In genomic region chr13:64992314-64992713, GRCh38 we compare ENCODE assay signal across 29 cellular contexts.
"Had no signal": no experiment of that assay in that cellular context is flagged by ENCODE, and none has a peak within 500 bp of the region (broad histone marks: within the 10 kb centered on the region; RNA-seq: fewer than 3 reads in every experiment).

No MANE protein-coding gene starts in this region.

- H3K36me3 ChIP-seq: esophagus squamous epithelium, heart right ventricle, left ventricle myocardium inferior, lower lobe of right lung, prostate gland, right atrium auricular region, sigmoid colon, suprapubic skin, transverse colon, upper lobe of right lung, uterus had no signal

- ATAC-seq: heart right ventricle; left colon; lower lobe of right lung; naive thymus-derived CD8-positive, alpha-beta T cell; stimulated activated naive CD8-positive, alpha-beta T cell treated with anti-CD3 and anti-CD28 coated beads, Interleukin-15, amount 100 ng/mL, for 72 hours; upper lobe of right lung had no signal

- H3K9me3 ChIP-seq: esophagus squamous epithelium, left ventricle myocardium inferior, lower lobe of right lung, prostate gland, right atrium auricular region, sigmoid colon, transverse colon, upper lobe of right lung, uterus had no signal

- H3K4me1 ChIP-seq: esophagus squamous epithelium, heart right ventricle, left ventricle myocardium inferior, lower lobe of right lung, prostate gland, right atrium auricular region, sigmoid colon, suprapubic skin, transverse colon, upper lobe of right lung, uterus had no signal

- H3K27ac ChIP-seq: coronary artery, esophagus squamous epithelium, heart right ventricle, left ventricle myocardium inferior, lower lobe of right lung, prostate gland, right atrium auricular region, sigmoid colon, skin epidermis, suprapubic skin, transverse colon, upper lobe of right lung, uterus had no signal

- DNase-seq: dermis blood vessel endothelial cell; effector memory CD4-positive, alpha-beta T cell; erythroblast; esophagus squamous epithelium; foreskin melanocyte; glutamatergic neuron; heart right ventricle; hippocampal formation; islet precursor cell; kidney glomerular epithelial cell; left colon; left ventricle myocardium inferior; lower lobe of right lung; naive thymus-derived CD8-positive, alpha-beta T cell; nephron progenitor cell; nucleus accumbens; sigmoid colon; stimulated activated CD4-positive, alpha-beta T cell treated with anti-CD3 and anti-CD28 coated beads, Interleukin-15, amount 100 ng/mL, for 24 hours; stimulated activated CD4-positive, alpha-beta T cell treated with anti-CD3 and anti-CD28 coated beads, Interleukin-2, amount 100 ng/mL, for 48 hours; stimulated activated naive CD4-positive, alpha-beta T cell; stimulated activated naive CD8-positive, alpha-beta T cell treated with anti-CD3 and anti-CD28 coated beads, Interleukin-15, amount 100 ng/mL, for 72 hours; transverse colon; upper lobe of right lung; uterus had no signal

- H3K4me3 ChIP-seq: coronary artery, esophagus squamous epithelium, heart right ventricle, left ventricle myocardium inferior, lower lobe of right lung, prostate gland, right atrium auricular region, sigmoid colon, skin epidermis, suprapubic skin, transverse colon, upper lobe of right lung, uterus had no signal

- H3K27me3 ChIP-seq: esophagus squamous epithelium, heart right ventricle, right atrium auricular region, sigmoid colon, suprapubic skin, transverse colon, upper lobe of right lung, uterus had no signal
